1 cellular context compared by ENCODE assay signal in genomic region chr6:143743256-143744166, GRCh38.
TF ChIP-seq lines count a peak whose summit lies in the region.

No MANE protein-coding gene starts in this region.

TF ChIP-seq in A549, 52 proteins besides CTCF, POLR2A, EP300 and RAD21 (continued from another document):
- TF ChIP-seq, protein P1, sequence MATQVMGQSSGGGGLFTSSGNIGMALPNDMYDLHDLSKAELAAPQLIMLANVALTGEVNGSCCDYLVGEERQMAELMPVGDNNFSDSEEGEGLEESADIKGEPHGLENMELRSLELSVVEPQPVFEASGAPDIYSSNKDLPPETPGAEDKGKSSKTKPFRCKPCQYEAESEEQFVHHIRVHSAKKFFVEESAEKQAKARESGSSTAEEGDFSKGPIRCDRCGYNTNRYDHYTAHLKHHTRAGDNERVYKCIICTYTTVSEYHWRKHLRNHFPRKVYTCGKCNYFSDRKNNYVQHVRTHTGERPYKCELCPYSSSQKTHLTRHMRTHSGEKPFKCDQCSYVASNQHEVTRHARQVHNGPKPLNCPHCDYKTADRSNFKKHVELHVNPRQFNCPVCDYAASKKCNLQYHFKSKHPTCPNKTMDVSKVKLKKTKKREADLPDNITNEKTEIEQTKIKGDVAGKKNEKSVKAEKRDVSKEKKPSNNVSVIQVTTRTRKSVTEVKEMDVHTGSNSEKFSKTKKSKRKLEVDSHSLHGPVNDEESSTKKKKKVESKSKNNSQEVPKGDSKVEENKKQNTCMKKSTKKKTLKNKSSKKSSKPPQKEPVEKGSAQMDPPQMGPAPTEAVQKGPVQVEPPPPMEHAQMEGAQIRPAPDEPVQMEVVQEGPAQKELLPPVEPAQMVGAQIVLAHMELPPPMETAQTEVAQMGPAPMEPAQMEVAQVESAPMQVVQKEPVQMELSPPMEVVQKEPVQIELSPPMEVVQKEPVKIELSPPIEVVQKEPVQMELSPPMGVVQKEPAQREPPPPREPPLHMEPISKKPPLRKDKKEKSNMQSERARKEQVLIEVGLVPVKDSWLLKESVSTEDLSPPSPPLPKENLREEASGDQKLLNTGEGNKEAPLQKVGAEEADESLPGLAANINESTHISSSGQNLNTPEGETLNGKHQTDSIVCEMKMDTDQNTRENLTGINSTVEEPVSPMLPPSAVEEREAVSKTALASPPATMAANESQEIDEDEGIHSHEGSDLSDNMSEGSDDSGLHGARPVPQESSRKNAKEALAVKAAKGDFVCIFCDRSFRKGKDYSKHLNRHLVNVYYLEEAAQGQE (IDR thresholded peaks at IDR 0.05): no peak
- TF ChIP-seq CHD4 (IDR thresholded peaks at IDR 0.05; ENCODE audit: borderline replicate concordance): no peak
- TF ChIP-seq ESRRA (IDR thresholded peaks at IDR 0.05; ENCODE audit: borderline replicate concordance, low read length): no peak
- no peak for TF ChIP-seq MAFK (IDR thresholded peaks at IDR 0.05; ENCODE audit: partially characterized antibody)
- TF ChIP-seq, protein P2, sequence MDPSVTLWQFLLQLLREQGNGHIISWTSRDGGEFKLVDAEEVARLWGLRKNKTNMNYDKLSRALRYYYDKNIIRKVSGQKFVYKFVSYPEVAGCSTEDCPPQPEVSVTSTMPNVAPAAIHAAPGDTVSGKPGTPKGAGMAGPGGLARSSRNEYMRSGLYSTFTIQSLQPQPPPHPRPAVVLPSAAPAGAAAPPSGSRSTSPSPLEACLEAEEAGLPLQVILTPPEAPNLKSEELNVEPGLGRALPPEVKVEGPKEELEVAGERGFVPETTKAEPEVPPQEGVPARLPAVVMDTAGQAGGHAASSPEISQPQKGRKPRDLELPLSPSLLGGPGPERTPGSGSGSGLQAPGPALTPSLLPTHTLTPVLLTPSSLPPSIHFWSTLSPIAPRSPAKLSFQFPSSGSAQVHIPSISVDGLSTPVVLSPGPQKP (IDR thresholded peaks at IDR 0.05; ENCODE audit: low read depth, low read length): no peak
- no peak for TF ChIP-seq FOSB (CRISPR knock-in tag; IDR thresholded peaks at IDR 0.05)
